13 cellular contexts compared by ENCODE assay signal in the genomic region with DNA sequence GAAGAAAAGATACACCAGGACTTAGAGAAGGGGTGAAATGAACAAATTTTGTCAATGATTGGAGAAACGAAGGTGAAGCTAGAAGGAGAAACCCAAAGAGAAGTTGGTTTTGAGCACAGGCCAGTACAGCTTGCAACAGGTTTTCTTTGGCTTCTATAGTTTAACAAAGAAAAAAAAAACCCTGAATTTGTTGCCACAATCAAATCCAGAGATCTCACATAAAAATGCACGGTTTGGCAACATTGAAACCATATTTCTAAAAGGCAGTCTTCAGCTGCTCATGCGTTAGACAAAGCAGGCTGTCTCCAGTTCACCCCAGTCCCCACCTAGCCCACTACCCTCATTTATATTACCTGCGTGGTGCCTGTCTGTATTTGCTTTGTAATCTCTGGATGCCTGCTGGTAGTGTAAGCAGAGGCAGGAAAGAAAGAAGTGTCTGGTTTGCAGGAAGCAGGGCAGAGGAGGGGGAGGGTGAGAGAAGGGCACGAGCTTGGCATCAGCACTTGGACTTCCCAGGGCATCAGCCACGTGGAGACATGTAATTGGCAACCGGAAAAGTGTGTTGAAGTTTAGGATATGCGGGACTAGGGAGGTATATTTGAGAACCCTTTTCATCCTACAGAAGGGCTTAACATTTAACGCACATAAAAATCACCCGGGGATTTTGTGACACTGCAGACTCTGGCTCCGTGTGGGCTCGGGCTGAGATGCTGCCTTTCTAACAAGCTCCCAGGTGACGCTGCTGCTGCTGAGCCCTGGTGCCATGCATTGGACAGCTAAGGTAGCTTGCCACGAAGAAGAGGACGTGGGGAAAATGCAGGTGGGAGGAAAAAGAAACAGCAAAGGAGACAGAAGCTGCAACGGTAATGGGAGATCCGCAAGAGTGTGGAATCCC. TPM values are rescaled to one million over a fixed set of nuclear protein-coding genes. Genes with fewer than 3 reads are reported as not detected.
DNase-seq lines count a peak whose midpoint lies in the region; ATAC-seq lines count a peak whose summit lies in the region.
"Had no signal": no experiment of that assay in that cellular context is flagged by ENCODE, and none has a peak within 500 bp of the region (broad histone marks: within the 10 kb centered on the region; RNA-seq: fewer than 3 reads in every experiment).

No MANE protein-coding gene starts in this region.

- peak overlapping the region in 9 of 10 donors; percentile 21 to 78 (median 59) for H3K4me3 Mint-ChIP-seq in naive thymus-derived CD4-positive, alpha-beta T cell
- H3K4me3 Mint-ChIP-seq: memory B cell had no signal

- no peaks in the 10 kb centered on the region for H3K9me3 ChIP-seq in naive thymus-derived CD4-positive, alpha-beta T cell (ENCODE audit: control insufficient read depth in 2 of 3, low read length in 3 of 3)
- H3K9me3 ChIP-seq: sigmoid colon had no signal

- H3K36me3 Mint-ChIP-seq in naive thymus-derived CD4-positive, alpha-beta T cell = peaks cover 0 to 2% (median 0%) of the 10 kb centered on the region in 5 donors

- H3K27me3 Mint-ChIP-seq in naive thymus-derived CD4-positive, alpha-beta T cell = peaks cover 0 to 4% (median 0%) of the 10 kb centered on the region in 5 donors
- H3K27me3 Mint-ChIP-seq: memory B cell had no signal

- H3K36me3 ChIP-seq in naive thymus-derived CD4-positive, alpha-beta T cell (ENCODE audit: control insufficient read depth in 2 of 3, insufficient read depth in 3 of 3, low read length in 3 of 3) = peaks cover 0 to 6% (median 0%) of the 10 kb centered on the region in 3 experiments

- H3K4me3 ChIP-seq in naive thymus-derived CD4-positive, alpha-beta T cell (ENCODE audit: low read length) = no peak overlapping the region
- H3K4me3 ChIP-seq: K562, sigmoid colon had no signal

- POLR2A ChIA-PET in naive thymus-derived CD4-positive, alpha-beta T cell (lab: Charles Lee) = interaction anchor here (2.6 kb wide), 1 partner anchor 14 kb away, joined by 11 read pairs; a partner anchor contains a TSS

- H3K27me3 ChIP-seq in naive thymus-derived CD4-positive, alpha-beta T cell (ENCODE audit: control insufficient read depth in 2 of 2, insufficient read depth in 2 of 2, low read length in 2 of 2) = no peaks in the 10 kb centered on the region
- H3K27me3 ChIP-seq: sigmoid colon had no signal

- H3K4me1 Mint-ChIP-seq in naive thymus-derived CD4-positive, alpha-beta T cell = peaks cover 17 to 29% (median 24%) of the 10 kb centered on the region in 7 donors

- peaks cover 0 to 17% of the 10 kb centered on the region in 2 donors for H3K4me1 ChIP-seq in naive thymus-derived CD4-positive, alpha-beta T cell (ENCODE audit: control insufficient read depth in 2 of 2, insufficient read depth in 2 of 2, low read length in 2 of 2)

- intact Hi-C loops in naive thymus-derived CD4-positive, alpha-beta T cell (cut with micrococcal nuclease) = no loop called here

- DNase-seq in NCI-H2081 (lab: John Stamatoyannopoulos, UW) (peak; percentile 38 to 75), NCI-H2081 treated with DMSO at 0.1 percent for 48 hours (lab: John Stamatoyannopoulos, UW) (no peak), NCI-H146 (lab: John Stamatoyannopoulos, UW) (peak; percentile 81), astrocyte of the hippocampus (ENCODE audit: low read depth, low spot score) (peak; percentile 18), COLO829 (ENCODE audit: low spot score) (no peak), SHP77 treated with DMSO at 0.1 percent for 48 hours (lab: John Stamatoyannopoulos, UW) (no peak)
- no peak for DNase-seq in naive thymus-derived CD4-positive, alpha-beta T cell
- DNase-seq: DND-41, sigmoid colon had no signal

- peak overlapping the region; percentile 49 for H3K27ac ChIP-seq in naive thymus-derived CD4-positive, alpha-beta T cell (ENCODE audit: low read depth, low read length)
- H3K27ac ChIP-seq: sigmoid colon had no signal

- CTCF ChIA-PET in naive thymus-derived CD4-positive, alpha-beta T cell (lab: Charles Lee) = interaction anchor here (0.6 to 0.9 kb wide), 2 partner anchors 101 to 424 kb away, joined by 3 read pairs; no protein-coding TSS in a partner anchor

- H3K9me3 Mint-ChIP-seq in naive thymus-derived CD4-positive, alpha-beta T cell = peaks cover 0 to under 1% (median 0%) of the 10 kb centered on the region in 11 donors

- H3K27ac Mint-ChIP-seq in naive thymus-derived CD4-positive, alpha-beta T cell = peak overlapping the region; percentile 75 to 97 (median 83)
- H3K27ac Mint-ChIP-seq: memory B cell had no signal

- no peak for ATAC-seq in naive thymus-derived CD4-positive, alpha-beta T cell
- ATAC-seq in HG03521 (IDR thresholded peaks at IDR 0.05; ENCODE audit: unreplicated experiment) = no peak
- ATAC-seq: K562 had no signal

RNA-seq across cellular contexts. Expression of a gene that starts 14.4 kb away (rescaled TPM):
- 10 to 100 TPM; 14.6 to 30.4 (median 17.7) TPM for total RNA-seq in naive thymus-derived CD4-positive, alpha-beta T cell
- polyA plus RNA-seq in naive thymus-derived CD4-positive, alpha-beta T cell = 10 to 100 TPM; 26.4 to 46.5 TPM

RNA-seq across cellular contexts. Expression of a gene that starts 48.5 kb away (rescaled TPM):
- under 1 TPM in 1 of 5 experiments, not detected in 4; 0.78 TPM for total RNA-seq in naive thymus-derived CD4-positive, alpha-beta T cell
- polyA plus RNA-seq in naive thymus-derived CD4-positive, alpha-beta T cell = not detected
- total RNA-seq: K562; sigmoid colon; T-helper 2 cell treated with Interferon-gamma antibody and Interleukin-4, amounts not matched to agents 100 ng/mL and 5 ng/mL, for 36 hours had no signal

Comparison
In these comparisons a context has a peak if more than half of its experiments do, and no peak if none do; other contexts are left out.
1. DNase-seq: peak in NCI-H2081 (2 of 2), NCI-H146 (single experiment) and astrocyte of the hippocampus (single experiment); none in NCI-H2081 treated with DMSO at 0.1 percent for 48 hours (single experiment), naive thymus-derived CD4-positive, alpha-beta T cell (0 of 9), COLO829 (single experiment) and SHP77 treated with DMSO at 0.1 percent for 48 hours (single experiment).